ENCODE assay signal across 8 cellular contexts in the genomic region with DNA sequence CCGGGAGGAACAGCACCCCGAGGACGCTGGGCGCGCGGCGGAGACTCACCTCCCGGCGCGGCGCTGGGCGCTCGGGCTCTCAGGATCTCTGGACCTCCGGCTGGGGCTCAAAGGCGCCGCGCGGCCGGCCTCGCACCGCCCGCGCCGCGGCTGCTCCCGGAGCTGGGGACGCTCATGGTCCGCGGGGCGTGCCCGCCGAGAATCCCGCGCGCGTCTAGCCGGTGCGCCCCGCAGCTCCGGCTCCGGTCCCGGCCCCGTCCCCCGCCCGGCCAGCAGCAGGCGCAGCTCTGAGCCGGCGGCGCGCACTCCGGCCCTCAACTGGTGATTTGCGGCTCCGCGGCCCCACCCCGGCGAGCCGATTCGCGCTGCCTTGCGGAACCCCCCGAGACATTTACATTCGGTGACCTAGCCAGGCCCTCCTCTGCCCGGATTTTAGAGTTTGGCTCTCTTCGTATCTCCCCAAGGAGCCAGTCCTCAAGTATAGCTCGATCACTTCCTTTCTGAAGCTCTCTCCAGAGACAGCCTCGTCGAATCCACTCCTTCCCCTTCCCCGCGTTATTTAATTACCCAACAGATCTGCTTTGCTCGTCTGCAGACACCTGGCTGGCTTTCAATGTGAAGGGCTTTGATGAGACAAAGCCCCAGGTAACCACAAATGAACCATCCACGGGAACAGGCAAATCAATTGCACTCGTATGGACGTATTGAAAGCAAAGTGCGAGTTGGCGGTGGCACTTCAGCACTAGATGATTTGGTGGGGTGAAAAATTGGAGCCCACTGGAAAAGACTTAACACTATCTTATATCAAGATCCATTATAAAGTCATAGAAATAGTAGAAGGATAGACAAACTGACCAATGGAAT. TPM values are rescaled to one million over a fixed set of nuclear protein-coding genes. Genes with fewer than 3 reads are reported as not detected.
A peak's percentile ranks its signal among the peaks of the same experiment; 100 is the strongest.
DNase-seq lines count a peak whose midpoint lies in the region; ATAC-seq and TF ChIP-seq lines count a peak whose summit lies in the region.

Gene BCAR3, minus strand, starts transcription at position 289 of the 864 bp plus-strand sequence. CDS start 6,907 bp downstream, outside the sequence.

- peaks cover 11% of the 10 kb centered on the region for H3K4me1 Mint-ChIP-seq in activated CD4-positive, alpha-beta T cell treated with anti-CD3 and anti-CD28 coated beads, Interleukin-2, amount 10 ng/mL, durations not matched to agents 7 days and 5 days
- H3K4me1 Mint-ChIP-seq in endodermal cell (peaks cover 42% of the 10 kb centered on the region), memory B cell (peaks cover 34% of the 10 kb centered on the region)

- peak; percentile 54 for ATAC-seq in GM21737 (IDR thresholded peaks at IDR 0.05; ENCODE audit: unreplicated experiment)
- ATAC-seq in memory B cell (ENCODE audit: low read depth): peak; percentile 62

- H3K9ac ChIP-seq in endodermal cell (ENCODE audit: extremely low read depth, low read length, poor library complexity, severe bottlenecking): peak within 1 kb of the TSS; percentile 80

- no peaks in the 10 kb centered on the region for H3K36me3 Mint-ChIP-seq in activated CD4-positive, alpha-beta T cell treated with anti-CD3 and anti-CD28 coated beads, Interleukin-2, amount 10 ng/mL, durations not matched to agents 7 days and 5 days (ENCODE audit: low read depth)
- H3K36me3 Mint-ChIP-seq in endodermal cell (ENCODE audit: low read depth): peaks cover 11% of the 10 kb centered on the region
- H3K36me3 Mint-ChIP-seq in memory B cell: peaks cover 2% of the 10 kb centered on the region

- H3K9me3 ChIP-seq in endodermal cell (ENCODE audit: control insufficient read depth, low read length) (no peaks in the 10 kb centered on the region), thymus (ENCODE audit: control insufficient read depth) (no peaks in the 10 kb centered on the region)

- H3K4me3 ChIP-seq in endodermal cell (ENCODE audit: low read length) (peak within 1 kb of the TSS; percentile 96), thymus (ENCODE audit: low read length) (peak within 1 kb of the TSS; percentile 52)

- H3K27me3 ChIP-seq in endodermal cell (ENCODE audit: control insufficient read depth, insufficient read depth, low read length, poor library complexity, severe bottlenecking): no peaks in the 10 kb centered on the region
- H3K27me3 ChIP-seq in thymus (ENCODE audit: control insufficient read depth, insufficient read depth): peaks cover 21% of the 10 kb centered on the region

- peaks cover 9% of the 10 kb centered on the region for H3K4me1 ChIP-seq in endodermal cell (ENCODE audit: control insufficient read depth, insufficient read depth, low read length)
- peaks cover 6% of the 10 kb centered on the region for H3K4me1 ChIP-seq in thymus (ENCODE audit: control insufficient read depth, insufficient read depth, low read length)

- peak; percentile 15 for DNase-seq in activated CD4-positive, alpha-beta T cell treated with anti-CD3 and anti-CD28 coated beads, Interleukin-2, amount 10 ng/mL, durations not matched to agents 7 days and 5 days
- no peak for DNase-seq in activated CD4-positive, alpha-beta T cell treated with anti-CD3 and anti-CD28 coated beads for 1 hour
- DNase-seq in Kasumi-1 (lab: John Stamatoyannopoulos, UW) (peak; percentile 42 to 44), SW480 (ENCODE audit: low spot score) (peak; percentile 75), endodermal cell (peak; percentile 93), memory B cell (ENCODE audit: low spot score in 2 of 2) (peak; percentile 54 to 65)

- POLR2A ChIA-PET in activated CD4-positive, alpha-beta T cell treated with anti-CD3 and anti-CD28 coated beads, Interleukin-2, amount 10 ng/mL, durations not matched to agents 7 days and 5 days (lab: Charles Lee): interaction anchor here (0.6 kb wide), 1 partner anchor 755 kb away, joined by 3 read pairs; no protein-coding TSS in a partner anchor

- peak within 1 kb of the TSS; percentile 76 for H3K27ac ChIP-seq in endodermal cell (ENCODE audit: low read depth, low read length)
- peak within 1 kb of the TSS; percentile 75 for H3K27ac ChIP-seq in thymus (ENCODE audit: low read depth)

- H3K4me3 Mint-ChIP-seq in activated CD4-positive, alpha-beta T cell treated with anti-CD3 and anti-CD28 coated beads, Interleukin-2, amount 10 ng/mL, durations not matched to agents 7 days and 5 days: peak within 1 kb of the TSS; percentile 74
- H3K4me3 Mint-ChIP-seq in endodermal cell: peak within 1 kb of the TSS; percentile 82
- peak within 1 kb of the TSS; percentile 99 for H3K4me3 Mint-ChIP-seq in memory B cell

- no peaks in the 10 kb centered on the region for H3K9me3 Mint-ChIP-seq in activated CD4-positive, alpha-beta T cell treated with anti-CD3 and anti-CD28 coated beads, Interleukin-2, amount 10 ng/mL, durations not matched to agents 7 days and 5 days
- H3K9me3 Mint-ChIP-seq in endodermal cell (no peaks in the 10 kb centered on the region), memory B cell (no peaks in the 10 kb centered on the region)

- WGBS in endodermal cell (ENCODE audit: insufficient coverage in 1 of 2, insufficient read length in 1 of 2), 2 experiments: 3 to 4% methylated on average over 5 to 75 of the region's 75 CpGs
- WGBS in thymus: 4% methylated on average over 75 of the region's 75 CpGs

- H3K36me3 ChIP-seq in endodermal cell (ENCODE audit: control insufficient read depth, insufficient read depth, low read length) (peaks cover 22% of the 10 kb centered on the region), thymus (ENCODE audit: control insufficient read depth, insufficient read depth) (no peaks in the 10 kb centered on the region)

- H3K27me3 Mint-ChIP-seq in activated CD4-positive, alpha-beta T cell treated with anti-CD3 and anti-CD28 coated beads, Interleukin-2, amount 10 ng/mL, durations not matched to agents 7 days and 5 days: peaks cover 65% of the 10 kb centered on the region
- H3K27me3 Mint-ChIP-seq in endodermal cell (ENCODE audit: insufficient read depth) (peaks cover 4% of the 10 kb centered on the region), memory B cell (no peaks in the 10 kb centered on the region)

- peak; percentile 52 for TF ChIP-seq CTCF in endodermal cell (conservative IDR thresholded peaks at IDR 0.05)

- no peak within 1 kb of the TSS for H3K27ac Mint-ChIP-seq in activated CD4-positive, alpha-beta T cell treated with anti-CD3 and anti-CD28 coated beads, Interleukin-2, amount 10 ng/mL, durations not matched to agents 7 days and 5 days
- peak within 1 kb of the TSS; percentile 94 for H3K27ac Mint-ChIP-seq in endodermal cell
- H3K27ac Mint-ChIP-seq in memory B cell: peak within 1 kb of the TSS; percentile 84

- CTCF ChIA-PET in activated CD4-positive, alpha-beta T cell treated with anti-CD3 and anti-CD28 coated beads, Interleukin-2, amount 10 ng/mL, durations not matched to agents 7 days and 5 days (lab: Charles Lee): interaction anchor here (1.0 to 1.8 kb wide), 4 partner anchors 11 to 132 kb away, joined by 3 to 5 read pairs (median 4); no protein-coding TSS in a partner anchor

RNA-seq across cellular contexts. Expression of gene BCAR3, which starts in this region (rescaled TPM):
- total RNA-seq in activated CD4-positive, alpha-beta T cell treated with anti-CD3 and anti-CD28 coated beads, Interleukin-2, amount 10 ng/mL, durations not matched to agents 7 days and 5 days: under 1 TPM; 0.42 to 0.67 TPM
- total RNA-seq in endodermal cell: 10 to 100 TPM; 32.7 to 48.7 TPM
- 23.9 TPM for polyA plus RNA-seq in endodermal cell (2013, experiment 1 of 2)
- polyA plus RNA-seq in endodermal cell (2013, experiment 2 of 2): 30.7 TPM
- polyA plus RNA-seq in thymus: 10.5 TPM

Comparison
In these comparisons a context has a peak if more than half of its experiments do, and no peak if none do; other contexts are left out.
1. RNA of gene BCAR3 (total RNA-seq): 32.7 to 48.7 TPM in endodermal cell; 0.42 to 0.67 TPM in activated CD4-positive, alpha-beta T cell treated with anti-CD3 and anti-CD28 coated beads, Interleukin-2, amount 10 ng/mL, durations not matched to agents 7 days and 5 days; every median in the first group is over 10 times any median in the second.
2. Peak in DNase-seq in activated CD4-positive, alpha-beta T cell treated with anti-CD3 and anti-CD28 coated beads, Interleukin-2, amount 10 ng/mL, durations not matched to agents 7 days and 5 days; RNA of the gene not detected or under 1 TPM.
3. Peak in every context shown above with its lines, with median percentiles within 50 percentile points of each other: H3K4me3 Mint-ChIP-seq.